17 cellular contexts compared by ENCODE assay signal in the genomic region with DNA sequence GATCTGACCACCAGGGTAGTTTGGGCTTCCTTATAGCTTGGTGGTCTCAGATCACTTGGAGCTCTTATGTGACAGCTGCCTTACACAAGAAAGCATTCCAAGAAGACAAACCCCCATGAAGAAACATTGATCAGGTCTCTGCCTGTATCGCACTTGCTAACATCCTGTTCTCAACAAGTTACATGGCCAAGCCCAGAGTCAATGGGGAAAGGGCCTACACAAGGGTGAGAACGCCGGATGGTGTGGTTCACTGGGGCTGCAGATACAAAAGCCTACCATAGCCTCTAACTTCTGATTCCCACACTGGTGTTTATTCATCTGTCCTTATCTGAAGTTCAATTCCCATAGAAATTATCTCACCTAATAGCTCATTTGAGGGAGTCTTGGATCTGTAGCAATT.
DNase-seq lines count a peak whose midpoint lies in the region; ATAC-seq and TF ChIP-seq lines count a peak whose summit lies in the region.
"Had no signal": no experiment of that assay in that cellular context is flagged by ENCODE, and none has a peak within 500 bp of the region (broad histone marks: within the 10 kb centered on the region; RNA-seq: fewer than 3 reads in every experiment).

No MANE protein-coding gene starts in this region.

- ATAC-seq in activated CD8-positive, alpha-beta memory T cell treated with anti-CD3 and anti-CD28 coated beads, Interleukin-2, amount 10 ng/mL, durations not matched to agents 7 days and 5 days, result no peak
- no peak for ATAC-seq in T-cell (replicated peaks in 1 of 4)
- ATAC-seq in HG03039 (IDR thresholded peaks at IDR 0.05; ENCODE audit: unreplicated experiment), result no peak
- ATAC-seq: CD8-positive, alpha-beta T cell had no signal

- DNase-seq in activated CD8-positive, alpha-beta memory T cell treated with anti-CD3 and anti-CD28 coated beads, Interleukin-2, amount 50 U/mL, for 48 hours, result peak; percentile 10
- no peak for DNase-seq in activated CD8-positive, alpha-beta memory T cell treated with anti-CD3 and anti-CD28 coated beads, Interleukin-2, amount 10 ng/mL, durations not matched to agents 7 days and 5 days
- DNase-seq in esophagus muscularis mucosa (ENCODE audit: extremely low spot score), result peak; percentile 91
- peak; percentile 57 for DNase-seq in mesenteric fat pad (ENCODE audit: low spot score)
- no peak for DNase-seq in activated T-helper 2 cell treated with anti-CD3 and anti-CD28 coated beads, Interferon-gamma antibody, Interleukin-2, Interleukin-4, amounts not matched to agents 10 μg/mL and 5 μg/mL and 100 μg/mL, durations not matched to agents 14 hours and 24 hours and 36 hours (ENCODE audit: low spot score)
- no peak for DNase-seq in T-cell
- DNase-seq: 8988T; Calu3; CD8-positive, alpha-beta T cell; DMS79 treated with DMSO at 0.1 percent for 48 hours; EL; HCEC 1CT had no signal

- no peak overlapping the region for H3K4me3 ChIP-seq in esophagus muscularis mucosa
- H3K4me3 ChIP-seq: BLaER1 treated with 17β-estradiol and CSF1 and Interleukin-3, amounts not matched to agents 10 nM and 100 nM; GM23248 had no signal

- H3K27ac Mint-ChIP-seq in activated CD8-positive, alpha-beta memory T cell treated with anti-CD3 and anti-CD28 coated beads, Interleukin-2, amount 10 ng/mL, durations not matched to agents 7 days and 5 days, result no peak overlapping the region
- no peak overlapping the region for H3K27ac Mint-ChIP-seq in activated T-helper 2 cell treated with anti-CD3 and anti-CD28 coated beads, Interferon-gamma antibody, Interleukin-2, Interleukin-4, amounts not matched to agents 10 μg/mL and 5 μg/mL and 100 μg/mL, durations not matched to agents 14 hours and 24 hours and 36 hours
- H3K27ac Mint-ChIP-seq in T-cell, result no peak overlapping the region
- H3K27ac Mint-ChIP-seq: B cell; CD8-positive, alpha-beta T cell had no signal

- intact Hi-C loops in esophagus muscularis mucosa (cut with DNase I), result no loop called here
- intact Hi-C loops in activated T-helper 2 cell treated with anti-CD3 and anti-CD28 coated beads, Interferon-gamma antibody, Interleukin-2, Interleukin-4, amounts not matched to agents 10 μg/mL and 5 μg/mL and 100 μg/mL, durations not matched to agents 14 hours and 24 hours and 36 hours (cut with micrococcal nuclease), result no loop called here

- no peak for TF ChIP-seq CTCF in esophagus muscularis mucosa (IDR thresholded peaks at IDR 0.05)

- H3K4me1 Mint-ChIP-seq in activated CD8-positive, alpha-beta memory T cell treated with anti-CD3 and anti-CD28 coated beads, Interleukin-2, amount 10 ng/mL, durations not matched to agents 7 days and 5 days, result no peaks in the 10 kb centered on the region
- no peaks in the 10 kb centered on the region for H3K4me1 Mint-ChIP-seq in activated T-helper 2 cell treated with anti-CD3 and anti-CD28 coated beads, Interferon-gamma antibody, Interleukin-2, Interleukin-4, amounts not matched to agents 10 μg/mL and 5 μg/mL and 100 μg/mL, durations not matched to agents 14 hours and 24 hours and 36 hours (ENCODE audit: low read depth)
- no peaks in the 10 kb centered on the region for H3K4me1 Mint-ChIP-seq in T-cell
- H3K4me1 Mint-ChIP-seq: B cell had no signal

- no peak overlapping the region for H3K4me3 Mint-ChIP-seq in activated CD8-positive, alpha-beta memory T cell treated with anti-CD3 and anti-CD28 coated beads, Interleukin-2, amount 10 ng/mL, durations not matched to agents 7 days and 5 days
- no peak overlapping the region for H3K4me3 Mint-ChIP-seq in activated T-helper 2 cell treated with anti-CD3 and anti-CD28 coated beads, Interferon-gamma antibody, Interleukin-2, Interleukin-4, amounts not matched to agents 10 μg/mL and 5 μg/mL and 100 μg/mL, durations not matched to agents 14 hours and 24 hours and 36 hours (ENCODE audit: low read depth)
- no peak overlapping the region for H3K4me3 Mint-ChIP-seq in T-cell
- H3K4me3 Mint-ChIP-seq: B cell; CD8-positive, alpha-beta T cell had no signal

- no peaks in the 10 kb centered on the region for H3K9me3 ChIP-seq in esophagus muscularis mucosa
- H3K9me3 ChIP-seq: BLaER1 treated with 17β-estradiol and CSF1 and Interleukin-3, amounts not matched to agents 10 nM and 100 nM had no signal

- TF ChIP-seq EP300 in esophagus muscularis mucosa (IDR thresholded peaks at IDR 0.05), result no peak

- POLR2A ChIA-PET in T-cell (lab: Charles Lee), result no interaction called here

- no peak overlapping the region for H3K27ac ChIP-seq in esophagus muscularis mucosa (replicated peaks in 1 of 4)
- H3K27ac ChIP-seq: BLaER1 treated with 17β-estradiol and CSF1 and Interleukin-3, amounts not matched to agents 10 nM and 100 nM; GM23248; HL-60 had no signal

- H3K36me3 Mint-ChIP-seq in activated CD8-positive, alpha-beta memory T cell treated with anti-CD3 and anti-CD28 coated beads, Interleukin-2, amount 10 ng/mL, durations not matched to agents 7 days and 5 days, result no peaks in the 10 kb centered on the region
- H3K36me3 Mint-ChIP-seq in activated T-helper 2 cell treated with anti-CD3 and anti-CD28 coated beads, Interferon-gamma antibody, Interleukin-2, Interleukin-4, amounts not matched to agents 10 μg/mL and 5 μg/mL and 100 μg/mL, durations not matched to agents 14 hours and 24 hours and 36 hours (ENCODE audit: low read depth), result no peaks in the 10 kb centered on the region
- no peaks in the 10 kb centered on the region for H3K36me3 Mint-ChIP-seq in T-cell
- H3K36me3 Mint-ChIP-seq: CD8-positive, alpha-beta T cell had no signal

- CTCF ChIA-PET in activated CD8-positive, alpha-beta memory T cell treated with anti-CD3 and anti-CD28 coated beads, Interleukin-2, amount 10 ng/mL, durations not matched to agents 7 days and 5 days (lab: Charles Lee), result no interaction called here
- CTCF ChIA-PET in T-cell (lab: Charles Lee), result no interaction called here

- H3K36me3 ChIP-seq in esophagus muscularis mucosa, result no peaks in the 10 kb centered on the region
- H3K36me3 ChIP-seq: BLaER1 treated with 17β-estradiol and CSF1 and Interleukin-3, amounts not matched to agents 10 nM and 100 nM had no signal

- no peaks in the 10 kb centered on the region for H3K27me3 Mint-ChIP-seq in activated CD8-positive, alpha-beta memory T cell treated with anti-CD3 and anti-CD28 coated beads, Interleukin-2, amount 10 ng/mL, durations not matched to agents 7 days and 5 days
- H3K27me3 Mint-ChIP-seq in activated T-helper 2 cell treated with anti-CD3 and anti-CD28 coated beads, Interferon-gamma antibody, Interleukin-2, Interleukin-4, amounts not matched to agents 10 μg/mL and 5 μg/mL and 100 μg/mL, durations not matched to agents 14 hours and 24 hours and 36 hours (ENCODE audit: low read depth), result no peaks in the 10 kb centered on the region
- peaks cover 0 to 7% of the 10 kb centered on the region in 2 donors for H3K27me3 Mint-ChIP-seq in T-cell
- H3K27me3 Mint-ChIP-seq: B cell had no signal

- TF ChIP-seq POLR2A in esophagus muscularis mucosa (IDR thresholded peaks at IDR 0.05; ENCODE audit: low read depth), result no peak

- H3K4me1 ChIP-seq in esophagus muscularis mucosa, result no peaks in the 10 kb centered on the region

- WGBS in esophagus muscularis mucosa, result 96% methylated on average over 3 of the region's 3 CpGs

- no peaks in the 10 kb centered on the region for H3K9me3 Mint-ChIP-seq in activated CD8-positive, alpha-beta memory T cell treated with anti-CD3 and anti-CD28 coated beads, Interleukin-2, amount 10 ng/mL, durations not matched to agents 7 days and 5 days (ENCODE audit: low read depth)
- H3K9me3 Mint-ChIP-seq in activated T-helper 2 cell treated with anti-CD3 and anti-CD28 coated beads, Interferon-gamma antibody, Interleukin-2, Interleukin-4, amounts not matched to agents 10 μg/mL and 5 μg/mL and 100 μg/mL, durations not matched to agents 14 hours and 24 hours and 36 hours, result no peaks in the 10 kb centered on the region
- no peaks in the 10 kb centered on the region for H3K9me3 Mint-ChIP-seq in T-cell
- H3K9me3 Mint-ChIP-seq: CD8-positive, alpha-beta T cell had no signal

- H3K27me3 ChIP-seq in esophagus muscularis mucosa, result no peaks in the 10 kb centered on the region
- H3K27me3 ChIP-seq: BLaER1 treated with 17β-estradiol and CSF1 and Interleukin-3, amounts not matched to agents 10 nM and 100 nM had no signal

Comparison
In these comparisons a context has a peak if more than half of its experiments do, and no peak if none do; other contexts are left out.
1. DNase-seq: peak in activated CD8-positive, alpha-beta memory T cell treated with anti-CD3 and anti-CD28 coated beads, Interleukin-2, amount 50 U/mL, for 48 hours (single experiment), esophagus muscularis mucosa (single experiment) and mesenteric fat pad (single experiment); none in activated CD8-positive, alpha-beta memory T cell treated with anti-CD3 and anti-CD28 coated beads, Interleukin-2, amount 10 ng/mL, durations not matched to agents 7 days and 5 days (single experiment), activated T-helper 2 cell treated with anti-CD3 and anti-CD28 coated beads, Interferon-gamma antibody, Interleukin-2, Interleukin-4, amounts not matched to agents 10 μg/mL and 5 μg/mL and 100 μg/mL, durations not matched to agents 14 hours and 24 hours and 36 hours (single experiment) and T-cell (0 of 34).